ENCODE assay signal across 1 cellular context in the genomic region with DNA sequence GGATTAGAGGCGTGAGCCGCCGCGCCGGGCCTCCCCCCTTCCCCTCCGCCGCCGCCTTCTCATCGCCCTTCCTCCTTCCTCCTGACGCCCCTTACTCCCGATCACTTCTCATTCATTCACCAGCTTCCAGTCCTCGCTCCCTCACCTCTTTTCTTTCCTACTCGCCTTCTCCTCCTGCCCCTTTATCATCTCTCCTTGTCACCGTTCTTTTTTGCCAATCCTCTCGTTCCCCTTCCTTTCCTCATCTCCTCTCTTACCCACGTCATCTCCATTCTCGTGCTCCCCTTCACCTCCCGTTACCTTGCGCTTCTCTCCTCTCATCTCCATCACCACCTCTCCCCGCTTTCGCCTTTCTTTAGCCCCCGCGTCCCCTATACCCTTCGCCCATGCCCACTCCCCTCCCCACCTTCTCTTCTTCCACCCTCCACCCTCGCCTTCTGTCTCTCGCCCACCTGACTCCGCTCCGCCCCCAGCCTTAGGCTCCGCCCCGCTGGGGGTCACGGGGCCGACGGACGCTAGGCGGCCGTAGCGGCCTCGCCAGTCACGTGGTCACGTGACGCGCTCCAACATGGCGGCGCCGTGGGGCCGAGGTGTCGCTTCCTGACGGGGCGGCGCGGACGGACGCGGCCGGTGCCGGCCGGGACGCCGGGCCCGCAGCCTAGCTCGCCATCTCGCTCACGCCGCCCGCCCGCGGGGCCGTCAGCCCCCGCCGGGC.
TF ChIP-seq lines count a peak whose summit lies in the region.

A gene (plus strand): TSS at position 544 of the 715 bp plus-strand sequence. CDS start 179 bp downstream, outside the sequence.

TF ChIP-seq in HEK293, 187 proteins besides CTCF, POLR2A, EP300 and RAD21 (continued from another document and continues in another):
- TF ChIP-seq, protein P1, sequence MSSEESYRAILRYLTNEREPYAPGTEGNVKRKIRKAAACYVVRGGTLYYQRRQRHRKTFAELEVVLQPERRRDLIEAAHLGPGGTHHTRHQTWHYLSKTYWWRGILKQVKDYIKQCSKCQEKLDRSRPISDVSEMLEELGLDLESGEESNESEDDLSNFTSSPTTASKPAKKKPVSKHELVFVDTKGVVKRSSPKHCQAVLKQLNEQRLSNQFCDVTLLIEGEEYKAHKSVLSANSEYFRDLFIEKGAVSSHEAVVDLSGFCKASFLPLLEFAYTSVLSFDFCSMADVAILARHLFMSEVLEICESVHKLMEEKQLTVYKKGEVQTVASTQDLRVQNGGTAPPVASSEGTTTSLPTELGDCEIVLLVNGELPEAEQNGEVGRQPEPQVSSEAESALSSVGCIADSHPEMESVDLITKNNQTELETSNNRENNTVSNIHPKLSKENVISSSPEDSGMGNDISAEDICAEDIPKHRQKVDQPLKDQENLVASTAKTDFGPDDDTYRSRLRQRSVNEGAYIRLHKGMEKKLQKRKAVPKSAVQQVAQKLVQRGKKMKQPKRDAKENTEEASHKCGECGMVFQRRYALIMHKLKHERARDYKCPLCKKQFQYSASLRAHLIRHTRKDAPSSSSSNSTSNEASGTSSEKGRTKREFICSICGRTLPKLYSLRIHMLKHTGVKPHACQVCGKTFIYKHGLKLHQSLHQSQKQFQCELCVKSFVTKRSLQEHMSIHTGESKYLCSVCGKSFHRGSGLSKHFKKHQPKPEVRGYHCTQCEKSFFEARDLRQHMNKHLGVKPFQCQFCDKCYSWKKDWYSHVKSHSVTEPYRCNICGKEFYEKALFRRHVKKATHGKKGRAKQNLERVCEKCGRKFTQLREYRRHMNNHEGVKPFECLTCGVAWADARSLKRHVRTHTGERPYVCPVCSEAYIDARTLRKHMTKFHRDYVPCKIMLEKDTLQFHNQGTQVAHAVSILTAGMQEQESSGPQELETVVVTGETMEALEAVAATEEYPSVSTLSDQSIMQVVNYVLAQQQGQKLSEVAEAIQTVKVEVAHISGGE (tag by site-specific recombination; conservative IDR thresholded peaks at IDR 0.05; ENCODE audit: low read depth): peak; percentile 79
- no peak for TF ChIP-seq ZBTB20 (tag by site-specific recombination; IDR thresholded peaks at IDR 0.05)
- no peak for TF ChIP-seq ZNF529 (tag by site-specific recombination; IDR thresholded peaks at IDR 0.05; ENCODE audit: insufficient replicate concordance)
- peak; percentile 62; the same call in 1 of the 2 replicates for TF ChIP-seq ZNF394 (tag by site-specific recombination; IDR thresholded peaks at IDR 0.05; ENCODE audit: borderline replicate concordance)
- TF ChIP-seq, protein P2, sequence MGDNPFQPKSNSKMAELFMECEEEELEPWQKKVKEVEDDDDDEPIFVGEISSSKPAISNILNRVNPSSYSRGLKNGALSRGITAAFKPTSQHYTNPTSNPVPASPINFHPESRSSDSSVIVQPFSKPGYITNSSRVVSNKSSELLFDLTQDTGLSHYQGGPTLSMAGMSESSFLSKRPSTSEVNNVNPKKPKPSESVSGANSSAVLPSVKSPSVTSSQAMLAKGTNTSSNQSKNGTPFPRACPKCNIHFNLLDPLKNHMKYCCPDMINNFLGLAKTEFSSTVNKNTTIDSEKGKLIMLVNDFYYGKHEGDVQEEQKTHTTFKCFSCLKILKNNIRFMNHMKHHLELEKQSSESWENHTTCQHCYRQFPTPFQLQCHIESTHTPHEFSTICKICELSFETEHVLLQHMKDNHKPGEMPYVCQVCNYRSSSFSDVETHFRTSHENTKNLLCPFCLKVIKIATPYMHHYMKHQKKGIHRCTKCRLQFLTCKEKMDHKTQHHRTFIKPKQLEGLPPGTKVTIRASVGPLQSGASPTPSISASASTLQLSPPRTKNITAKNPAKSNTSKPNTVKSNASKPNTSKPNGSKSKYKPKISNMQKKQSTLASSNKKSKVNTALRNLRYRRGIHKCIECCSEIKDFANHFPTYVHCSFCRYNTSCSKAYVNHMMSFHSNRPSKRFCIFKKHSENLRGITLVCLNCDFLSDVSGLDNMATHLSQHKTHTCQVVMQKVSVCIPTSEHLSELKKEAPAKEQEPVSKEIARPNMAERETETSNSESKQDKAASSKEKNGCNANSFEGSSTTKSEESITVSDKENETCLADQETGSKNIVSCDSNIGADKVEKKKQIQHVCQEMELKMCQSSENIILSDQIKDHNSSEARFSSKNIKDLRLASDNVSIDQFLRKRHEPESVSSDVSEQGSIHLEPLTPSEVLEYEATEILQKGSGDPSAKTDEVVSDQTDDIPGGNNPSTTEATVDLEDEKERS (tag by site-specific recombination; IDR thresholded peaks at IDR 0.05): peak; percentile 74
- TF ChIP-seq, protein P3, sequence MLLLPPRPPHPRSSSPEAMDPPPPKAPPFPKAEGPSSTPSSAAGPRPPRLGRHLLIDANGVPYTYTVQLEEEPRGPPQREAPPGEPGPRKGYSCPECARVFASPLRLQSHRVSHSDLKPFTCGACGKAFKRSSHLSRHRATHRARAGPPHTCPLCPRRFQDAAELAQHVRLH (tag by site-specific recombination; IDR thresholded peaks at IDR 0.05): peak; percentile 12; the same call in 1 of the 2 replicates
- TF ChIP-seq ZNF211 (tag by site-specific recombination; IDR thresholded peaks at IDR 0.05; ENCODE audit: low read depth): no peak
- peak; percentile 100 for TF ChIP-seq ZFHX2 (tag by site-specific recombination; conservative IDR thresholded peaks at IDR 0.05)
- TF ChIP-seq ZNF324 (tag by site-specific recombination; IDR thresholded peaks at IDR 0.05): peak; percentile 82; the same call in 1 of the 2 replicates
- TF ChIP-seq ZNF76 (tag by site-specific recombination; IDR thresholded peaks at IDR 0.05; ENCODE audit: borderline replicate concordance, low read depth): peak; percentile 40
- TF ChIP-seq ZNF585B (tag by site-specific recombination; IDR thresholded peaks at IDR 0.05): no peak
- TF ChIP-seq SP3 (tag by site-specific recombination; IDR thresholded peaks at IDR 0.05): peak; percentile 95
- TF ChIP-seq BCL11A (tag by site-specific recombination; IDR thresholded peaks at IDR 0.05; ENCODE audit: low read depth): peak; percentile 99
- TF ChIP-seq ZNF2 (tag by site-specific recombination; IDR thresholded peaks at IDR 0.05): peak; percentile 94
- peak; percentile 86 for TF ChIP-seq ZXDB (tag by site-specific recombination; IDR thresholded peaks at IDR 0.05)
- peak; percentile 74; the same call in 1 of the 2 replicates for TF ChIP-seq ZFP37 (tag by site-specific recombination; IDR thresholded peaks at IDR 0.05)
- 0 out of 2 replicates have a peak, but pooled peaks have one; percentile 7 for TF ChIP-seq ZNF121 (tag by site-specific recombination; IDR thresholded peaks at IDR 0.05)
- TF ChIP-seq, protein P4, sequence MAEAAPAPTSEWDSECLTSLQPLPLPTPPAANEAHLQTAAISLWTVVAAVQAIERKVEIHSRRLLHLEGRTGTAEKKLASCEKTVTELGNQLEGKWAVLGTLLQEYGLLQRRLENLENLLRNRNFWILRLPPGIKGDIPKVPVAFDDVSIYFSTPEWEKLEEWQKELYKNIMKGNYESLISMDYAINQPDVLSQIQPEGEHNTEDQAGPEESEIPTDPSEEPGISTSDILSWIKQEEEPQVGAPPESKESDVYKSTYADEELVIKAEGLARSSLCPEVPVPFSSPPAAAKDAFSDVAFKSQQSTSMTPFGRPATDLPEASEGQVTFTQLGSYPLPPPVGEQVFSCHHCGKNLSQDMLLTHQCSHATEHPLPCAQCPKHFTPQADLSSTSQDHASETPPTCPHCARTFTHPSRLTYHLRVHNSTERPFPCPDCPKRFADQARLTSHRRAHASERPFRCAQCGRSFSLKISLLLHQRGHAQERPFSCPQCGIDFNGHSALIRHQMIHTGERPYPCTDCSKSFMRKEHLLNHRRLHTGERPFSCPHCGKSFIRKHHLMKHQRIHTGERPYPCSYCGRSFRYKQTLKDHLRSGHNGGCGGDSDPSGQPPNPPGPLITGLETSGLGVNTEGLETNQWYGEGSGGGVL (tag by site-specific recombination; IDR thresholded peaks at IDR 0.05): peak; percentile 88
- TF ChIP-seq PRDM1 (tag by site-specific recombination; IDR thresholded peaks at IDR 0.05): peak; percentile 93
- TF ChIP-seq, protein P5, sequence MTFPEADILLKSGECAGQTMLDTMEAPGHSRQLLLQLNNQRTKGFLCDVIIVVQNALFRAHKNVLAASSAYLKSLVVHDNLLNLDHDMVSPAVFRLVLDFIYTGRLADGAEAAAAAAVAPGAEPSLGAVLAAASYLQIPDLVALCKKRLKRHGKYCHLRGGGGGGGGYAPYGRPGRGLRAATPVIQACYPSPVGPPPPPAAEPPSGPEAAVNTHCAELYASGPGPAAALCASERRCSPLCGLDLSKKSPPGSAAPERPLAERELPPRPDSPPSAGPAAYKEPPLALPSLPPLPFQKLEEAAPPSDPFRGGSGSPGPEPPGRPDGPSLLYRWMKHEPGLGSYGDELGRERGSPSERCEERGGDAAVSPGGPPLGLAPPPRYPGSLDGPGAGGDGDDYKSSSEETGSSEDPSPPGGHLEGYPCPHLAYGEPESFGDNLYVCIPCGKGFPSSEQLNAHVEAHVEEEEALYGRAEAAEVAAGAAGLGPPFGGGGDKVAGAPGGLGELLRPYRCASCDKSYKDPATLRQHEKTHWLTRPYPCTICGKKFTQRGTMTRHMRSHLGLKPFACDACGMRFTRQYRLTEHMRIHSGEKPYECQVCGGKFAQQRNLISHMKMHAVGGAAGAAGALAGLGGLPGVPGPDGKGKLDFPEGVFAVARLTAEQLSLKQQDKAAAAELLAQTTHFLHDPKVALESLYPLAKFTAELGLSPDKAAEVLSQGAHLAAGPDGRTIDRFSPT (tag by site-specific recombination; IDR thresholded peaks at IDR 0.05): peak; percentile 97
- peak; percentile 99 for TF ChIP-seq BCL11B (tag by site-specific recombination; IDR thresholded peaks at IDR 0.05; ENCODE audit: low read depth)
- TF ChIP-seq, protein P6, sequence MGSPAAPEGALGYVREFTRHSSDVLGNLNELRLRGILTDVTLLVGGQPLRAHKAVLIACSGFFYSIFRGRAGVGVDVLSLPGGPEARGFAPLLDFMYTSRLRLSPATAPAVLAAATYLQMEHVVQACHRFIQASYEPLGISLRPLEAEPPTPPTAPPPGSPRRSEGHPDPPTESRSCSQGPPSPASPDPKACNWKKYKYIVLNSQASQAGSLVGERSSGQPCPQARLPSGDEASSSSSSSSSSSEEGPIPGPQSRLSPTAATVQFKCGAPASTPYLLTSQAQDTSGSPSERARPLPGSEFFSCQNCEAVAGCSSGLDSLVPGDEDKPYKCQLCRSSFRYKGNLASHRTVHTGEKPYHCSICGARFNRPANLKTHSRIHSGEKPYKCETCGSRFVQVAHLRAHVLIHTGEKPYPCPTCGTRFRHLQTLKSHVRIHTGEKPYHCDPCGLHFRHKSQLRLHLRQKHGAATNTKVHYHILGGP (tag by site-specific recombination; IDR thresholded peaks at IDR 0.05): no peak; the same call in 1 of the 2 replicates
- TF ChIP-seq, protein P7, sequence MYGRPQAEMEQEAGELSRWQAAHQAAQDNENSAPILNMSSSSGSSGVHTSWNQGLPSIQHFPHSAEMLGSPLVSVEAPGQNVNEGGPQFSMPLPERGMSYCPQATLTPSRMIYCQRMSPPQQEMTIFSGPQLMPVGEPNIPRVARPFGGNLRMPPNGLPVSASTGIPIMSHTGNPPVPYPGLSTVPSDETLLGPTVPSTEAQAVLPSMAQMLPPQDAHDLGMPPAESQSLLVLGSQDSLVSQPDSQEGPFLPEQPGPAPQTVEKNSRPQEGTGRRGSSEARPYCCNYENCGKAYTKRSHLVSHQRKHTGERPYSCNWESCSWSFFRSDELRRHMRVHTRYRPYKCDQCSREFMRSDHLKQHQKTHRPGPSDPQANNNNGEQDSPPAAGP (tag by site-specific recombination; IDR thresholded peaks at IDR 0.05): peak; percentile 89
- peak; percentile 80 for TF ChIP-seq ZNF843 (tag by site-specific recombination; IDR thresholded peaks at IDR 0.05)
- TF ChIP-seq ZNF10 (tag by site-specific recombination; IDR thresholded peaks at IDR 0.05): peak; percentile 83; the same call in 1 of the 2 replicates
- TF ChIP-seq KLF16 (tag by site-specific recombination; IDR thresholded peaks at IDR 0.05): peak; percentile 99
- TF ChIP-seq ZFP69B (tag by site-specific recombination; IDR thresholded peaks at IDR 0.05): peak; percentile 92
- peak; percentile 86 for TF ChIP-seq ZNF335 (tag by site-specific recombination; conservative IDR thresholded peaks at IDR 0.05)
- TF ChIP-seq ZNF416 (tag by site-specific recombination; IDR thresholded peaks at IDR 0.05): no peak
- TF ChIP-seq, protein P8, sequence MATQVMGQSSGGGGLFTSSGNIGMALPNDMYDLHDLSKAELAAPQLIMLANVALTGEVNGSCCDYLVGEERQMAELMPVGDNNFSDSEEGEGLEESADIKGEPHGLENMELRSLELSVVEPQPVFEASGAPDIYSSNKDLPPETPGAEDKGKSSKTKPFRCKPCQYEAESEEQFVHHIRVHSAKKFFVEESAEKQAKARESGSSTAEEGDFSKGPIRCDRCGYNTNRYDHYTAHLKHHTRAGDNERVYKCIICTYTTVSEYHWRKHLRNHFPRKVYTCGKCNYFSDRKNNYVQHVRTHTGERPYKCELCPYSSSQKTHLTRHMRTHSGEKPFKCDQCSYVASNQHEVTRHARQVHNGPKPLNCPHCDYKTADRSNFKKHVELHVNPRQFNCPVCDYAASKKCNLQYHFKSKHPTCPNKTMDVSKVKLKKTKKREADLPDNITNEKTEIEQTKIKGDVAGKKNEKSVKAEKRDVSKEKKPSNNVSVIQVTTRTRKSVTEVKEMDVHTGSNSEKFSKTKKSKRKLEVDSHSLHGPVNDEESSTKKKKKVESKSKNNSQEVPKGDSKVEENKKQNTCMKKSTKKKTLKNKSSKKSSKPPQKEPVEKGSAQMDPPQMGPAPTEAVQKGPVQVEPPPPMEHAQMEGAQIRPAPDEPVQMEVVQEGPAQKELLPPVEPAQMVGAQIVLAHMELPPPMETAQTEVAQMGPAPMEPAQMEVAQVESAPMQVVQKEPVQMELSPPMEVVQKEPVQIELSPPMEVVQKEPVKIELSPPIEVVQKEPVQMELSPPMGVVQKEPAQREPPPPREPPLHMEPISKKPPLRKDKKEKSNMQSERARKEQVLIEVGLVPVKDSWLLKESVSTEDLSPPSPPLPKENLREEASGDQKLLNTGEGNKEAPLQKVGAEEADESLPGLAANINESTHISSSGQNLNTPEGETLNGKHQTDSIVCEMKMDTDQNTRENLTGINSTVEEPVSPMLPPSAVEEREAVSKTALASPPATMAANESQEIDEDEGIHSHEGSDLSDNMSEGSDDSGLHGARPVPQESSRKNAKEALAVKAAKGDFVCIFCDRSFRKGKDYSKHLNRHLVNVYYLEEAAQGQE (tag by site-specific recombination; IDR thresholded peaks at IDR 0.05): peak; percentile 59
- peak; percentile 96 for TF ChIP-seq ZNF391 (tag by site-specific recombination; IDR thresholded peaks at IDR 0.05; ENCODE audit: borderline replicate concordance, low read depth)
- TF ChIP-seq, protein P9, sequence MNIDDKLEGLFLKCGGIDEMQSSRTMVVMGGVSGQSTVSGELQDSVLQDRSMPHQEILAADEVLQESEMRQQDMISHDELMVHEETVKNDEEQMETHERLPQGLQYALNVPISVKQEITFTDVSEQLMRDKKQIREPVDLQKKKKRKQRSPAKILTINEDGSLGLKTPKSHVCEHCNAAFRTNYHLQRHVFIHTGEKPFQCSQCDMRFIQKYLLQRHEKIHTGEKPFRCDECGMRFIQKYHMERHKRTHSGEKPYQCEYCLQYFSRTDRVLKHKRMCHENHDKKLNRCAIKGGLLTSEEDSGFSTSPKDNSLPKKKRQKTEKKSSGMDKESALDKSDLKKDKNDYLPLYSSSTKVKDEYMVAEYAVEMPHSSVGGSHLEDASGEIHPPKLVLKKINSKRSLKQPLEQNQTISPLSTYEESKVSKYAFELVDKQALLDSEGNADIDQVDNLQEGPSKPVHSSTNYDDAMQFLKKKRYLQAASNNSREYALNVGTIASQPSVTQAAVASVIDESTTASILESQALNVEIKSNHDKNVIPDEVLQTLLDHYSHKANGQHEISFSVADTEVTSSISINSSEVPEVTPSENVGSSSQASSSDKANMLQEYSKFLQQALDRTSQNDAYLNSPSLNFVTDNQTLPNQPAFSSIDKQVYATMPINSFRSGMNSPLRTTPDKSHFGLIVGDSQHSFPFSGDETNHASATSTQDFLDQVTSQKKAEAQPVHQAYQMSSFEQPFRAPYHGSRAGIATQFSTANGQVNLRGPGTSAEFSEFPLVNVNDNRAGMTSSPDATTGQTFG (tag by site-specific recombination; IDR thresholded peaks at IDR 0.05; ENCODE audit: borderline replicate concordance): 0 out of 2 replicates have a peak, but pooled peaks have one; percentile 65
- peak; percentile 97; the same call in 1 of the 2 replicates for TF ChIP-seq ZBTB7A (tag by site-specific recombination; IDR thresholded peaks at IDR 0.05; ENCODE audit: low read depth)
